Comparison of ENCODE assay signal across 8 cellular contexts in the genomic region with DNA sequence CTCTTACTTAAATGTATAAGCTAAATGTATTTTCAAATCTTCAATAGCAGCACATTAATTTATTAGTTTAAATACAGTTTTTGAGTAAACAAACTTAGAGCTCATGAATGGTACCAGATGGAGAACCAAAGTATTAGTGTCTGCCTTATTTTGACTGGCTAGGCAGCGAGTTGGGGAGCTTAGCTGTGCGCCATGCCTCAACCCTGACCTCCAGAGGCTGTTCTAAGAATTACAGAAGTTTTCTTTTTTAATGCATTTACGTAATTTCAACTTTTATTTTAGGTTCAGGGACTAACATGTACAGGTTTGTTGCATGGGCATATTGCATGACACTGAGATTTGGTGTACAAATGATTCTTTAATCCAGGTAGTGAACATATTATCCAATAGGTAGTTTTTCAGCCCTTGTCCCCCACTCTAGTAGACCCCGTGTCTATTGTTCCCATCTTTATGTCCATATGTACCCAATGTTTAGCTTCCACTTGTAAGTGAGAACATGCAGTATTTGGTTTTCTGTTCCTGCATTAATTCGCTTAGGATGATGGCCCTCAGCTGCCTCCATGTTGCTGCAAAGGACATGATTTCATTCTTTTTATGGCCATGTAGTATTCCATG.
A peak's percentile ranks its signal among the peaks of the same experiment; 100 is the strongest.
DNase-seq lines count a peak whose midpoint lies in the region; ATAC-seq and TF ChIP-seq lines count a peak whose summit lies in the region.

No MANE protein-coding gene starts in this region.

- H3K27me3 ChIP-seq in endodermal cell (ENCODE audit: control insufficient read depth, insufficient read depth, low read length, poor library complexity, severe bottlenecking), result no peaks in the 10 kb centered on the region

- no peaks in the 10 kb centered on the region for H3K4me1 Mint-ChIP-seq in endodermal cell

- H3K27ac Mint-ChIP-seq in endodermal cell, result no peak overlapping the region

- no peaks in the 10 kb centered on the region for H3K36me3 ChIP-seq in endodermal cell (ENCODE audit: control insufficient read depth, insufficient read depth, low read length)

- H3K27ac ChIP-seq in C4-2B (no peak overlapping the region), endodermal cell (ENCODE audit: low read depth, low read length) (no peak overlapping the region)

- H3K36me3 Mint-ChIP-seq in endodermal cell (ENCODE audit: low read depth), result no peaks in the 10 kb centered on the region

- 39 to 44% methylated on average over 4 to 5 of the region's 5 CpGs for WGBS in endodermal cell (ENCODE audit: insufficient coverage in 1 of 2, insufficient read length in 1 of 2), 2 experiments

- no peaks in the 10 kb centered on the region for H3K4me1 ChIP-seq in endodermal cell (ENCODE audit: control insufficient read depth, insufficient read depth, low read length)

- no peaks in the 10 kb centered on the region for H3K27me3 Mint-ChIP-seq in endodermal cell (ENCODE audit: insufficient read depth)

- H3K4me3 ChIP-seq in endodermal cell (ENCODE audit: low read length), result no peak overlapping the region

- H3K4me3 Mint-ChIP-seq in endodermal cell, result no peak overlapping the region

- DNase-seq in NCI-H526 treated with DMSO at 0.1 percent for 48 hours (lab: John Stamatoyannopoulos, UW), result peak; percentile 24
- peak; percentile 57 for DNase-seq in endodermal cell
- peak; percentile 46 for DNase-seq in renal cortical epithelial cell (ENCODE audit: low read depth)
- DNase-seq in anterior cingulate cortex (lab: John Stamatoyannopoulos, UW), result no peak
- no peak for DNase-seq in DMS153 treated with DMSO at 0.1 percent for 48 hours (lab: John Stamatoyannopoulos, UW; ENCODE audit: unreplicated experiment)

- H3K9me3 ChIP-seq in endodermal cell (ENCODE audit: control insufficient read depth, low read length), result no peaks in the 10 kb centered on the region

- no peaks in the 10 kb centered on the region for H3K9me3 Mint-ChIP-seq in endodermal cell

- TF ChIP-seq CTCF in C4-2B (conservative IDR thresholded peaks at IDR 0.05), result peak; percentile 98
- TF ChIP-seq CTCF in endodermal cell (conservative IDR thresholded peaks at IDR 0.05), result peak; percentile 92

- no peak overlapping the region for H3K9ac ChIP-seq in endodermal cell (ENCODE audit: extremely low read depth, low read length, poor library complexity, severe bottlenecking)

- ATAC-seq in GM18867 (IDR thresholded peaks at IDR 0.05; ENCODE audit: unreplicated experiment) (peak; percentile 96), HG02981 (IDR thresholded peaks at IDR 0.05; ENCODE audit: unreplicated experiment) (peak; percentile 88)

Comparison
In these comparisons a context has a peak if more than half of its experiments do, and no peak if none do; other contexts are left out.
1. DNase-seq: peak in NCI-H526 treated with DMSO at 0.1 percent for 48 hours (single experiment), endodermal cell (single experiment) and renal cortical epithelial cell (single experiment); none in anterior cingulate cortex (0 of 58) and DMS153 treated with DMSO at 0.1 percent for 48 hours (single experiment).